In genomic region chr19:18203408-18203862, GRCh38 we compare ENCODE assay signal across 1 cellular context.
A peak's percentile ranks its signal among the peaks of the same experiment; 100 is the strongest.
TF ChIP-seq lines count a peak whose summit lies in the region.

No MANE protein-coding gene starts in this region.

TF ChIP-seq in GM12878, 131 proteins besides CTCF, POLR2A, EP300 and RAD21 (continued from another document):
- TF ChIP-seq, protein P1, sequence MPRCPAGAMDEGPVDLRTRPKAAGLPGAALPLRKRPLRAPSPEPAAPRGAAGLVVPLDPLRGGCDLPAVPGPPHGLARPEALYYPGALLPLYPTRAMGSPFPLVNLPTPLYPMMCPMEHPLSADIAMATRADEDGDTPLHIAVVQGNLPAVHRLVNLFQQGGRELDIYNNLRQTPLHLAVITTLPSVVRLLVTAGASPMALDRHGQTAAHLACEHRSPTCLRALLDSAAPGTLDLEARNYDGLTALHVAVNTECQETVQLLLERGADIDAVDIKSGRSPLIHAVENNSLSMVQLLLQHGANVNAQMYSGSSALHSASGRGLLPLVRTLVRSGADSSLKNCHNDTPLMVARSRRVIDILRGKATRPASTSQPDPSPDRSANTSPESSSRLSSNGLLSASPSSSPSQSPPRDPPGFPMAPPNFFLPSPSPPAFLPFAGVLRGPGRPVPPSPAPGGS (IDR thresholded peaks at IDR 0.05; ENCODE audit: borderline replicate concordance, insufficient read depth, low read depth, low read length, poor library complexity, severe bottlenecking), result no peak
- TF ChIP-seq BACH1 (IDR thresholded peaks at IDR 0.05; ENCODE audit: borderline replicate concordance), result peak; percentile 87
- no peak for TF ChIP-seq ZBTB11 (CRISPR knock-in tag; IDR thresholded peaks at IDR 0.05)
- TF ChIP-seq MEF2B (IDR thresholded peaks at IDR 0.05; ENCODE audit: partially characterized antibody, poor library complexity, severe bottlenecking), result no peak
- TF ChIP-seq KLF5 (IDR thresholded peaks at IDR 0.05; ENCODE audit: partially characterized antibody), result no peak
- TF ChIP-seq MTA2 (IDR thresholded peaks at IDR 0.05; ENCODE audit: low read depth), result 0 out of 2 replicates have a peak, but pooled peaks have one; percentile 23
- 0 out of 2 replicates have a peak, but pooled peaks have one; percentile 44 for TF ChIP-seq PAX5 (IDR thresholded peaks at IDR 0.05; ENCODE audit: borderline replicate concordance, low read depth, low read length)
- TF ChIP-seq CEBPZ (IDR thresholded peaks at IDR 0.05; ENCODE audit: low read depth, low read length), result no peak
- peak; percentile 83; the same call in 1 of the 2 replicates for TF ChIP-seq GATAD2B (conservative IDR thresholded peaks at IDR 0.05; ENCODE audit: low read depth)
- TF ChIP-seq, protein P2, sequence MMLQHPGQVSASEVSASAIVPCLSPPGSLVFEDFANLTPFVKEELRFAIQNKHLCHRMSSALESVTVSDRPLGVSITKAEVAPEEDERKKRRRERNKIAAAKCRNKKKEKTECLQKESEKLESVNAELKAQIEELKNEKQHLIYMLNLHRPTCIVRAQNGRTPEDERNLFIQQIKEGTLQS (IDR thresholded peaks at IDR 0.05; ENCODE audit: borderline replicate concordance, extremely low read depth, low read depth, low read length), result no peak
- no peak for TF ChIP-seq ZSCAN29 (IDR thresholded peaks at IDR 0.05)
- TF ChIP-seq RELA (IDR thresholded peaks at IDR 0.05; ENCODE audit: borderline replicate concordance, partially characterized antibody), result no peak
- no peak for TF ChIP-seq CBFB (IDR thresholded peaks at IDR 0.05; ENCODE audit: low read depth)
- no peak for TF ChIP-seq ZBTB4 (CRISPR knock-in tag; IDR thresholded peaks at IDR 0.05)
TF ChIP-seq in GM12878: peak in this region for 14.
